18 cellular contexts compared by ENCODE assay signal in the genomic region with DNA sequence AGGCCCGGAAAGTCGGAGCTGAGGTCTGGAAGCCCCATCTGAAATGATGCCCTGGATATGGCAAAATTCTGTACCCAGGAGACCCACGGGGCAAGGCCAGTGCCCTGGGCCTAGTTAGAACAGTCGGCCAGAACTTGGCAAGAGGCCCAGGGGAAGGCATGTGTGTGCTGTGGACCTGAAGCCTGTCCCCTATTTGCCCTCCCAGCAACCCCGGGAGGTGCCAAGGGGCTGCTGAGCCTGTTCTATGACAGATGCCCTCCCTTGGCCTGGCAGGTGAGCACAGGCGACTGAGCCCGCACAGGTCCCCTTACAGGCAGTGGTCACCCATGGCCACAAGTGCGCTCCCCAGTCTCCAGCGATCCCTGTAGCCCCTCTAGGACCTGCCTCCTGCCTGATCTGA.
"Had no signal": no experiment of that assay in that cellular context is flagged by ENCODE, and none has a peak within 500 bp of the region (broad histone marks: within the 10 kb centered on the region; RNA-seq: fewer than 3 reads in every experiment).

No MANE protein-coding gene starts in this region.

- DNase-seq: activated CD4-positive, alpha-beta memory T cell treated with anti-CD3 and anti-CD28 coated beads for 36 hours; activated CD4-positive, alpha-beta T cell treated with anti-CD3 and anti-CD28 coated beads for 4 hours; activated naive CD8-positive, alpha-beta T cell treated with anti-CD3 and anti-CD28 coated beads, Interleukin-2, amount 50 U/mL, for 24 hours; activated T-cell treated with anti-CD3 and anti-CD28 coated beads for 4 hours; effector CD4-positive, alpha-beta T cell; gastrocnemius medialis; lower lobe of right lung; natural killer cell; stimulated activated CD4-positive, alpha-beta T cell treated with anti-CD3 and anti-CD28 coated beads, Interleukin-12 subunit alpha, Interleukin-12 subunit beta, amount 100 ng/mL, for 4 hours; stimulated activated CD4-positive, alpha-beta T cell treated with anti-CD3 and anti-CD28 coated beads, Interleukin-1b, Interleukin-23, amount 100 ng/mL, for 48 hours; stimulated activated CD8-positive, alpha-beta memory T cell treated with anti-CD3 and anti-CD28 coated beads, Interleukin-4, amount 100 ng/mL, for 48 hours; stimulated activated naive CD4-positive, alpha-beta T cell treated with Interleukin-2 at 50 U/mL for 16 hours; transverse colon had no signal

- H2AFZ ChIP-seq: parathyroid adenoma had no signal

- H3K4me1 ChIP-seq: gastrocnemius medialis, parathyroid adenoma had no signal

- H3K36me3 ChIP-seq: transverse colon had no signal

- H3K9me3 ChIP-seq: gastrocnemius medialis, lower lobe of right lung, neutrophil, transverse colon, vagina had no signal

- H3K4me3 ChIP-seq: coronary artery, gastrocnemius medialis, lower lobe of right lung, transverse colon, vagina had no signal

- ATAC-seq: activated naive CD8-positive, alpha-beta T cell treated with anti-CD3 and anti-CD28 coated beads, Interleukin-2, amount 50 U/mL, for 24 hours; gastrocnemius medialis; lower lobe of right lung; natural killer cell; WTC11 had no signal

- H3K27me3 ChIP-seq: gastrocnemius medialis, neutrophil, transverse colon, vagina had no signal

- H3K9ac ChIP-seq: parathyroid adenoma had no signal

- H3K79me2 ChIP-seq: parathyroid adenoma had no signal

- H3K27ac ChIP-seq: gastrocnemius medialis, lower lobe of right lung, neutrophil, parathyroid adenoma, transverse colon, vagina had no signal
